ENCODE assay signal across 26 cellular contexts in genomic region chr10:27986831-27987230, GRCh38. TPM values are rescaled to one million over a fixed set of nuclear protein-coding genes. Genes with fewer than 3 reads are reported as not detected.
"Had no signal": no experiment of that assay in that cellular context is flagged by ENCODE, and none has a peak within 500 bp of the region (broad histone marks: within the 10 kb centered on the region; RNA-seq: fewer than 3 reads in every experiment).

No MANE protein-coding gene starts in this region.

- H3K9me3 ChIP-seq: ascending aorta, body of pancreas, MG63 had no signal

- H3K4me3 ChIP-seq: ascending aorta, body of pancreas, coronary artery, MG63, SK-N-MC had no signal

- DNase-seq: activated CD4-positive, alpha-beta memory T cell treated with anti-CD3 and anti-CD28 coated beads for 36 hours; activated CD4-positive, alpha-beta T cell treated with anti-CD3 and anti-CD28 coated beads, Interleukin-2, amount 10 ng/mL, durations not matched to agents 7 days and 5 days; activated CD4-positive, CD25-positive, alpha-beta regulatory T cell; activated CD8-positive, alpha-beta memory T cell treated with anti-CD3 and anti-CD28 coated beads for 24 hours; activated effector memory CD4-positive, alpha-beta T cell treated with anti-CD3 and anti-CD28 coated beads, Interleukin-2, amount 50 U/mL, for 16 hours; activated naive CD4-positive, alpha-beta T cell treated with Interleukin-2 at 50 U/mL for 16 hours; activated naive CD8-positive, alpha-beta T cell treated with anti-CD3 and anti-CD28 coated beads, Interleukin-2, amount 50 U/mL, for 24 hours; activated T-cell treated with anti-CD3 and anti-CD28 coated beads, Interleukin-2, amount 50 U/mL, for 4 hours; amniotic stem cell; body of pancreas; central memory CD4-positive, alpha-beta T cell; MG63; MV-4-11; NCI-H1417; NCI-H1930; NCI-H524 treated with DMSO at 0.1 percent for 48 hours; NCI-H748 treated with DMSO at 0.1 percent for 48 hours; NK-92 treated with Interleukin-12 subunit alpha and Interleukin-12 subunit beta, amount 100 ng/mL, for 24 hours; SIG-M5; T-cell; T-helper 2 cell; T1000 had no signal

- H3K36me3 ChIP-seq: ascending aorta, MG63 had no signal

- H3K27ac ChIP-seq: ascending aorta, body of pancreas, coronary artery, SK-N-MC had no signal

- H3K27me3 ChIP-seq: ascending aorta, body of pancreas, MG63 had no signal

- H3K4me1 ChIP-seq: ascending aorta, body of pancreas had no signal

RNA-seq across cellular contexts. Expression of gene ODAD2, which starts 12.0 kb away (rescaled TPM):
- total RNA-seq: activated CD4-positive, alpha-beta T cell treated with anti-CD3 and anti-CD28 coated beads, Interleukin-2, amount 10 ng/mL, durations not matched to agents 7 days and 5 days; ascending aorta; bronchial epithelial cell had no signal
